In genomic region chr1:9719978-9720722, GRCh38 we compare ENCODE assay signal across 14 cellular contexts.
A peak's percentile ranks its signal among the peaks of the same experiment; 100 is the strongest.
DNase-seq lines count a peak whose midpoint lies in the region; ATAC-seq, FAIRE-seq and TF ChIP-seq lines count a peak whose summit lies in the region.
"Had no signal": no experiment of that assay in that cellular context is flagged by ENCODE, and none has a peak within 500 bp of the region (broad histone marks: within the 10 kb centered on the region; RNA-seq: fewer than 3 reads in every experiment).

No MANE protein-coding gene starts in this region.

- no peaks in the 10 kb centered on the region for H4K20me1 ChIP-seq in PC-3 (ENCODE audit: low read length)

- no peaks in the 10 kb centered on the region for H3K27me3 ChIP-seq in PC-3 (ENCODE audit: low read length)
- H3K27me3 ChIP-seq in gastroesophageal sphincter = no peaks in the 10 kb centered on the region
- H3K27me3 ChIP-seq: right lobe of liver, stomach had no signal

- no peaks in the 10 kb centered on the region for H3K9me3 Mint-ChIP-seq in stimulated activated naive CD8-positive, alpha-beta T cell treated with anti-CD3 and anti-CD28 coated beads, Interleukin-15, Interleukin-2, amounts not matched to agents 100 ng/mL and 50 ng/mL, for 24 hours
- H3K9me3 Mint-ChIP-seq in endothelial cell (ENCODE audit: unreplicated experiment) = no peaks in the 10 kb centered on the region
- peaks cover 0 to 14% of the 10 kb centered on the region in 2 donors for H3K9me3 Mint-ChIP-seq in stimulated activated naive CD8-positive, alpha-beta T cell treated with anti-CD3 and anti-CD28 coated beads, Interleukin-15, amount 100 ng/mL, for 72 hours

- POLR2A ChIA-PET in PC-3 (lab: Charles Lee; ENCODE audit: unreplicated experiment) = no interaction called here

- H3K9me2 ChIP-seq in PC-3 (replicated peaks; ENCODE audit: low read length) = no peaks in the 10 kb centered on the region

- H3K27ac Mint-ChIP-seq in stimulated activated naive CD8-positive, alpha-beta T cell treated with anti-CD3 and anti-CD28 coated beads, Interleukin-15, Interleukin-2, amounts not matched to agents 100 ng/mL and 50 ng/mL, for 24 hours = peak overlapping the region; percentile 26
- H3K27ac Mint-ChIP-seq in endothelial cell (ENCODE audit: unreplicated experiment) = no peak overlapping the region
- peak overlapping the region; percentile 25 to 93 for H3K27ac Mint-ChIP-seq in stimulated activated naive CD8-positive, alpha-beta T cell treated with anti-CD3 and anti-CD28 coated beads, Interleukin-15, amount 100 ng/mL, for 72 hours

- no peak overlapping the region for H3K9ac ChIP-seq in PC-3 (ENCODE audit: low read length)

- no peak overlapping the region for H3K4me2 ChIP-seq in PC-3 (ENCODE audit: low read length)

- H3K4me3 ChIP-seq in PC-3 (ENCODE audit: low read length) (no peak overlapping the region), gastroesophageal sphincter (no peak overlapping the region)
- H3K4me3 ChIP-seq: right lobe of liver, stomach had no signal

- no peaks in the 10 kb centered on the region for H3K27me3 Mint-ChIP-seq in stimulated activated naive CD8-positive, alpha-beta T cell treated with anti-CD3 and anti-CD28 coated beads, Interleukin-15, Interleukin-2, amounts not matched to agents 100 ng/mL and 50 ng/mL, for 24 hours
- peaks cover 2% of the 10 kb centered on the region for H3K27me3 Mint-ChIP-seq in endothelial cell (ENCODE audit: unreplicated experiment)
- no peaks in the 10 kb centered on the region for H3K27me3 Mint-ChIP-seq in stimulated activated naive CD8-positive, alpha-beta T cell treated with anti-CD3 and anti-CD28 coated beads, Interleukin-15, amount 100 ng/mL, for 72 hours

- H3K36me3 Mint-ChIP-seq in stimulated activated naive CD8-positive, alpha-beta T cell treated with anti-CD3 and anti-CD28 coated beads, Interleukin-15, Interleukin-2, amounts not matched to agents 100 ng/mL and 50 ng/mL, for 24 hours (ENCODE audit: low read depth) = peaks cover 65% of the 10 kb centered on the region
- peaks cover 16% of the 10 kb centered on the region for H3K36me3 Mint-ChIP-seq in endothelial cell (ENCODE audit: low read depth, unreplicated experiment)

- no CpG with 5 or more reads among the region's 36 CpGs for WGBS in gastroesophageal sphincter (ENCODE audit: low coverage in 1 of 2), 2 donors

- TF ChIP-seq CTCF in PC-3 (conservative IDR thresholded peaks at IDR 0.05; ENCODE audit: low read depth, low read length) = no peak
- peak; percentile 28 for TF ChIP-seq CTCF in endothelial cell (IDR thresholded peaks at IDR 0.05; ENCODE audit: unreplicated experiment)
- TF ChIP-seq CTCF in gastroesophageal sphincter (IDR thresholded peaks at IDR 0.05) = no peak

- ATAC-seq in stimulated activated naive CD8-positive, alpha-beta T cell treated with anti-CD3 and anti-CD28 coated beads, Interleukin-15, Interleukin-2, amounts not matched to agents 100 U/mL and 50 U/mL, for 24 hours = no peak
- no peak for ATAC-seq in PC-3
- ATAC-seq in stimulated activated naive CD8-positive, alpha-beta T cell treated with anti-CD3 and anti-CD28 coated beads, Interleukin-15, amount 100 ng/mL, for 72 hours = no peak
- ATAC-seq in gastroesophageal sphincter = no peak
- ATAC-seq: left colon, right lobe of liver had no signal

- H3K4me1 Mint-ChIP-seq in stimulated activated naive CD8-positive, alpha-beta T cell treated with anti-CD3 and anti-CD28 coated beads, Interleukin-15, Interleukin-2, amounts not matched to agents 100 ng/mL and 50 ng/mL, for 24 hours (ENCODE audit: low read depth) = peaks cover 76% of the 10 kb centered on the region
- H3K4me1 Mint-ChIP-seq in endothelial cell (ENCODE audit: unreplicated experiment) = peaks cover 7% of the 10 kb centered on the region
- H3K4me1 Mint-ChIP-seq in stimulated activated naive CD8-positive, alpha-beta T cell treated with anti-CD3 and anti-CD28 coated beads, Interleukin-15, amount 100 ng/mL, for 72 hours = peaks cover 93% of the 10 kb centered on the region

- H3F3A ChIP-seq in PC-3 (ENCODE audit: low read length, unreplicated experiment) = no peaks in the 10 kb centered on the region

- no peak overlapping the region for H2AFZ ChIP-seq in PC-3 (ENCODE audit: low read length)

- no peak for FAIRE-seq in H54 (lab: Jason Lieb, UNC)

- H3K9me3 ChIP-seq in PC-3 (ENCODE audit: low read length) = no peaks in the 10 kb centered on the region
- peaks cover 0 to 12% (median 0%) of the 10 kb centered on the region in 3 donors for H3K9me3 ChIP-seq in gastroesophageal sphincter
- H3K9me3 ChIP-seq: right lobe of liver had no signal

- no peaks in the 10 kb centered on the region for H3K79me2 ChIP-seq in PC-3 (ENCODE audit: low read length)

- no peak overlapping the region for H3K4me3 Mint-ChIP-seq in stimulated activated naive CD8-positive, alpha-beta T cell treated with anti-CD3 and anti-CD28 coated beads, Interleukin-15, Interleukin-2, amounts not matched to agents 100 ng/mL and 50 ng/mL, for 24 hours
- no peak overlapping the region for H3K4me3 Mint-ChIP-seq in endothelial cell (ENCODE audit: unreplicated experiment)
- peak overlapping the region; percentile 66 to 82 for H3K4me3 Mint-ChIP-seq in stimulated activated naive CD8-positive, alpha-beta T cell treated with anti-CD3 and anti-CD28 coated beads, Interleukin-15, amount 100 ng/mL, for 72 hours

- intact Hi-C loops in PC-3 (cut with micrococcal nuclease) = loop anchor here (2.0 kb wide), 1 partner anchor 93 kb away; no protein-coding TSS in a partner anchor

- CTCF ChIA-PET in PC-3 (lab: Charles Lee) = interaction anchor here (1.0 to 1.2 kb wide), 2 partner anchors 47 to 93 kb away, joined by 5 to 6 read pairs; no protein-coding TSS in a partner anchor

- H3K36me3 ChIP-seq in PC-3 (ENCODE audit: low read depth, low read length) = peaks cover 14% of the 10 kb centered on the region; the same call in 1 of the 2 replicates
- H3K36me3 ChIP-seq in gastroesophageal sphincter = peaks cover 0 to 93% of the 10 kb centered on the region in 2 donors

- no peak for TF ChIP-seq EP300 in gastroesophageal sphincter (IDR thresholded peaks at IDR 0.05)

- no peak for DNase-seq in stimulated activated naive CD8-positive, alpha-beta T cell treated with anti-CD3 and anti-CD28 coated beads, Interleukin-15, Interleukin-2, amounts not matched to agents 100 U/mL and 50 U/mL, for 24 hours
- DNase-seq in PC-3 (no peak), endothelial cell (ENCODE audit: low spot score) (peak; percentile 38), NCI-H2029 treated with DMSO at 0.1 percent for 48 hours (lab: John Stamatoyannopoulos, UW) (no peak), H54 (ENCODE audit: insufficient read length, low spot score) (no peak)
- no peak for DNase-seq in stimulated activated naive CD8-positive, alpha-beta T cell treated with anti-CD3 and anti-CD28 coated beads, Interleukin-15, amount 100 ng/mL, for 72 hours
- DNase-seq: activated CD4-positive, alpha-beta T cell treated with anti-CD3 and anti-CD28 coated beads for 48 hours; activated naive CD4-positive, alpha-beta T cell; head of caudate nucleus; left colon; right lobe of liver; stomach had no signal

- H3K27ac ChIP-seq in PC-3 (ENCODE audit: low read length) (peak overlapping the region; percentile 69; the same call in 1 of the 2 replicates), gastroesophageal sphincter (no peak overlapping the region)
- H3K27ac ChIP-seq: right lobe of liver had no signal

- TF ChIP-seq POLR2A in H54 (IDR thresholded peaks at IDR 0.05; ENCODE audit: low read depth, low read length) (no peak), gastroesophageal sphincter (IDR thresholded peaks at IDR 0.05) (no peak)

- peaks cover 18% of the 10 kb centered on the region for H3K4me1 ChIP-seq in PC-3 (ENCODE audit: insufficient read depth, low read length)
- H3K4me1 ChIP-seq in gastroesophageal sphincter = peaks cover 0 to 24% (median 0%) of the 10 kb centered on the region in 3 donors
- H3K4me1 ChIP-seq: right lobe of liver had no signal

- no TSS peak for BruUV-seq in PC-3 (replicated peaks; lab: Mats Ljungman, UMichigan)

Comparison
In these comparisons a context has a peak if more than half of its experiments do, and no peak if none do; other contexts are left out.
1. H3K4me3 Mint-ChIP-seq: peak in stimulated activated naive CD8-positive, alpha-beta T cell treated with anti-CD3 and anti-CD28 coated beads, Interleukin-15, amount 100 ng/mL, for 72 hours (2 of 2); none in stimulated activated naive CD8-positive, alpha-beta T cell treated with anti-CD3 and anti-CD28 coated beads, Interleukin-15, Interleukin-2, amounts not matched to agents 100 ng/mL and 50 ng/mL, for 24 hours (single experiment) and endothelial cell (single experiment).